ENCODE assay signal across 17 cellular contexts in the genomic region with DNA sequence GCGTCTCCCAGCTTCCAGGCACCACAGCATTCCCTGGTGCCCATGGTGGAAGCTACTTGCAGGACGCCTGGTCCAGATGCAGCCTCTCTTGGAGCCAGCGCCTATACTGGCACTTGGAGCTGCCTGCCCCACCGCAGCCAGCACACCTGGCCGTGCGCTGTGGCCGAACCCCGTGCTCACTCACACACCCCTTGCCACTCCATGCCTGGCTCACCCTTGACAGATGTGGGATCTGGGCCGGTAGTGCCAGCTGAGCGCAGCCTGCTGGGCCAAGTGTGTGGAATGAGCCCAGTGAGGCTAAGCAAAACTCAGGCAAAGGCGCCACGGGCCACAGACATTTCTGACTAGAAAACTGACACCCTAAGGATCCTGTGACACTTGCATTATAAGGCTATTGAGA.
DNase-seq lines count a peak whose midpoint lies in the region; FAIRE-seq and TF ChIP-seq lines count a peak whose summit lies in the region.
"Had no signal": no experiment of that assay in that cellular context is flagged by ENCODE, and none has a peak within 500 bp of the region (broad histone marks: within the 10 kb centered on the region; RNA-seq: fewer than 3 reads in every experiment).

No MANE protein-coding gene starts in this region.

- no peaks in the 10 kb centered on the region for H3K9me3 Mint-ChIP-seq in activated CD4-positive, alpha-beta T cell treated with anti-CD3 and anti-CD28 coated beads, Interleukin-2, amount 10 ng/mL, durations not matched to agents 7 days and 5 days
- peaks cover 6% of the 10 kb centered on the region for H3K9me3 Mint-ChIP-seq in neural crest cell
- H3K9me3 Mint-ChIP-seq: CD8-positive, alpha-beta T cell; H9 had no signal

- peak overlapping the region; percentile 31 for H3K27ac Mint-ChIP-seq in activated CD4-positive, alpha-beta T cell treated with anti-CD3 and anti-CD28 coated beads, Interleukin-2, amount 10 ng/mL, durations not matched to agents 7 days and 5 days
- H3K27ac Mint-ChIP-seq in neural crest cell (ENCODE audit: unreplicated experiment): peak overlapping the region; percentile 90
- H3K27ac Mint-ChIP-seq: B cell; CD4-positive, CD25-positive, alpha-beta regulatory T cell; CD8-positive, alpha-beta T cell had no signal

- no peak for TF ChIP-seq CTCF in neural crest cell (conservative IDR thresholded peaks at IDR 0.05)

- peak; percentile 89 for FAIRE-seq in urothelium cell line (lab: Jason Lieb, UNC)
- no peak for FAIRE-seq in GM19239 (lab: Jason Lieb, UNC)
- FAIRE-seq: A204.1, G401.6, GM12892 had no signal

- no peaks in the 10 kb centered on the region for H3K27me3 Mint-ChIP-seq in activated CD4-positive, alpha-beta T cell treated with anti-CD3 and anti-CD28 coated beads, Interleukin-2, amount 10 ng/mL, durations not matched to agents 7 days and 5 days
- no peaks in the 10 kb centered on the region for H3K27me3 Mint-ChIP-seq in neural crest cell (ENCODE audit: low read depth)
- H3K27me3 Mint-ChIP-seq: B cell; CD4-positive, CD25-positive, alpha-beta regulatory T cell had no signal

- H3K4me3 Mint-ChIP-seq in activated CD4-positive, alpha-beta T cell treated with anti-CD3 and anti-CD28 coated beads, Interleukin-2, amount 10 ng/mL, durations not matched to agents 7 days and 5 days: no peak overlapping the region
- H3K4me3 Mint-ChIP-seq in neural crest cell: no peak overlapping the region
- H3K4me3 Mint-ChIP-seq: B cell; CD4-positive, CD25-positive, alpha-beta regulatory T cell; CD8-positive, alpha-beta T cell; H9 had no signal

- CTCF ChIA-PET in activated CD4-positive, alpha-beta T cell treated with anti-CD3 and anti-CD28 coated beads, Interleukin-2, amount 10 ng/mL, durations not matched to agents 7 days and 5 days (lab: Charles Lee): interaction anchor here (0.7 kb wide), 1 partner anchor 92 kb away, joined by 3 read pairs; no protein-coding TSS in a partner anchor

- no peak for DNase-seq in activated CD4-positive, alpha-beta T cell treated with anti-CD3 and anti-CD28 coated beads, Interleukin-2, amount 10 ng/mL, durations not matched to agents 7 days and 5 days
- no peak for DNase-seq in activated CD4-positive, alpha-beta T cell treated with anti-CD3 and anti-CD28 coated beads, Interleukin-2, amount 50 U/mL, for 4 hours
- no peak for DNase-seq in neural crest cell (ENCODE audit: low read depth, low spot score)
- DNase-seq in urothelium cell line (ENCODE audit: low spot score): no peak
- DNase-seq in NCI-H345 treated with DMSO at 0.1 percent for 48 hours (lab: John Stamatoyannopoulos, UW; ENCODE audit: unreplicated experiment): no peak
- no peak for DNase-seq in GM19239 (ENCODE audit: insufficient read length, low spot score)
- DNase-seq: Caco-2; CD4-positive, CD25-positive, alpha-beta regulatory T cell; CD8-positive, alpha-beta T cell; DMS153; DND-41; GOT3 had no signal

- POLR2A ChIA-PET in activated CD4-positive, alpha-beta T cell treated with anti-CD3 and anti-CD28 coated beads, Interleukin-2, amount 10 ng/mL, durations not matched to agents 7 days and 5 days (lab: Charles Lee): no interaction called here

- H3K36me3 Mint-ChIP-seq in activated CD4-positive, alpha-beta T cell treated with anti-CD3 and anti-CD28 coated beads, Interleukin-2, amount 10 ng/mL, durations not matched to agents 7 days and 5 days (ENCODE audit: low read depth): no peaks in the 10 kb centered on the region
- no peaks in the 10 kb centered on the region for H3K36me3 Mint-ChIP-seq in neural crest cell (ENCODE audit: low read depth)
- H3K36me3 Mint-ChIP-seq: CD4-positive, CD25-positive, alpha-beta regulatory T cell; CD8-positive, alpha-beta T cell had no signal

- no peaks in the 10 kb centered on the region for H3K4me1 Mint-ChIP-seq in activated CD4-positive, alpha-beta T cell treated with anti-CD3 and anti-CD28 coated beads, Interleukin-2, amount 10 ng/mL, durations not matched to agents 7 days and 5 days
- H3K4me1 Mint-ChIP-seq in neural crest cell: no peaks in the 10 kb centered on the region
- H3K4me1 Mint-ChIP-seq: B cell had no signal
